ENCODE assay signal across 8 cellular contexts in the genomic region with DNA sequence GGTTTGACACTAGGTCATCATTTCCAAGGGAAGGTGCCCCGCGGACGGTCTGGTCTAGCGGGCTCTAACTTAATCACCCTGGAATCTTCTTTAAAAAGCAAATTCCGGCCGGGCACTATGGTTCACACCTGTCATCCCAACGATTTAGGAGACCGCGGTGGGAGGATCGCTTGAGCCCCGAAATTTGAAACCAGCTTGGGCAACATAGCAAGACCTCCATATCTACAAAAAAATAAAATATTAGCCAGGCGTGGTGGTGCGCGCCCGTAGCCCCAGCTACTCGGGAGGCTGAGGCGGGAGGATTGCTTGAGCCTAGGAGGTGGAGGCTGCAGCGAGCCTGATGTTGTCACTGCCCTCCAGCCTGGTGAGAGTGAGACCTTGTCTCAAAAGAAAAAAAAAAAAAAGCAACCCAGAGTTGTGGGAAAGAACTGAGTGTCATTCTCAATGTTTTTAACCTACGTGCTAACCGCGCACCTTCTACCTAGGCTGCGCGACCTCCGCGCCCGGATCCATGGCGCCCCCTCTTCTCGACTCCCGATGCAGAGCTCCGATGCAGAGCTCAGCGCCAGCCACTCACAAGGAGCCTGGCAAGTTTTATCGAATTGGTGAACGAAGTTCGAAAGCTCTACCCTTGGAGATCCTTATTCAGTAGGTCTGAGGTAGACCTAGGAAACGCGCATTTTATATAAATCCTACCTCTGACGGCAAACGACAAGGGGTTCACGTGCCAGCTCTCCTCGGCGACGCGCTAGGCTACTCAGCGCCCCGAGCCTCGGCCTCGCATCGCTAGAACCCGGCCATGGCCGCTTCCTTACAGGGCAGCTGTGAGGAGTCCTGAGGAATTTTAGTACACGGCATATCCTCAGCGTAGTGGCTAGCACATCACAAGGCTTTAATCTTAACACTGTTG. TPM values are rescaled to one million over a fixed set of nuclear protein-coding genes. Genes with fewer than 3 reads are reported as not detected.
DNase-seq lines count a peak whose midpoint lies in the region; ATAC-seq and TF ChIP-seq lines count a peak whose summit lies in the region.

No MANE protein-coding gene starts in this region.

- H3K4me1 ChIP-seq in upper lobe of left lung, result peaks cover 9 to 14% (median 10%) of the 10 kb centered on the region in 4 donors

- 34 to 57% methylated on average over 34 to 52 of the region's 52 CpGs for WGBS in upper lobe of left lung, 2 donors

- H3K9me3 Mint-ChIP-seq in activated T-cell treated with anti-CD3 and anti-CD28 coated beads, Interleukin-2, amount 50 U/mL, for 24 hours, result no peaks in the 10 kb centered on the region
- H3K9me3 Mint-ChIP-seq in mesothelial cell of epicardium, result peaks cover 9% of the 10 kb centered on the region

- H3K36me3 Mint-ChIP-seq in activated T-cell treated with anti-CD3 and anti-CD28 coated beads, Interleukin-2, amount 50 U/mL, for 24 hours (ENCODE audit: low read depth), result peaks cover 10% of the 10 kb centered on the region
- peaks cover 9% of the 10 kb centered on the region for H3K36me3 Mint-ChIP-seq in mesothelial cell of epicardium

- peaks cover 0 to 1% (median 0%) of the 10 kb centered on the region in 4 donors for H3K9me3 ChIP-seq in upper lobe of left lung

- H3K4me3 Mint-ChIP-seq in activated T-cell treated with anti-CD3 and anti-CD28 coated beads, Interleukin-2, amount 50 U/mL, for 24 hours, result peak overlapping the region; percentile 83
- peak overlapping the region; percentile 86 for H3K4me3 Mint-ChIP-seq in mesothelial cell of epicardium

- DNase-seq in activated T-cell treated with anti-CD3 and anti-CD28 coated beads, Interleukin-2, amount 50 U/mL, for 24 hours, result no peak
- no peak for DNase-seq in activated T-cell treated with anti-CD3 and anti-CD28 coated beads, Interleukin-2, amount 50 U/mL, for 48 hours
- DNase-seq in RWPE1 (ENCODE audit: low spot score) (peak; percentile 6), dorsolateral prefrontal cortex (peak in 7 of 10 donors; percentile 15 to 51 (median 34)), mesothelial cell of epicardium (ENCODE audit: low spot score in 2 of 2, unreplicated experiment in 2 of 2) (no peak), upper lobe of left lung (peak in 1 of 2 donors; percentile 82), cerebellar nuclear complex (lab: John Stamatoyannopoulos, UW) (no peak)

- peaks cover 30% of the 10 kb centered on the region for H3K4me1 Mint-ChIP-seq in activated T-cell treated with anti-CD3 and anti-CD28 coated beads, Interleukin-2, amount 50 U/mL, for 24 hours (ENCODE audit: low read depth)
- H3K4me1 Mint-ChIP-seq in mesothelial cell of epicardium, result peaks cover 11% of the 10 kb centered on the region

- ATAC-seq in HG02852 (IDR thresholded peaks at IDR 0.05; ENCODE audit: unreplicated experiment) (peak; percentile 35), upper lobe of left lung (ENCODE audit: low FRiP score in 2 of 2) (peak; percentile 67 to 73)

- H3K4me3 ChIP-seq in dorsolateral prefrontal cortex (peak overlapping the region; percentile 59 to 94 (median 86)), upper lobe of left lung (peak overlapping the region; percentile 48 to 95 (median 86))

- TF ChIP-seq CTCF in RWPE1 (conservative IDR thresholded peaks at IDR 0.05; ENCODE audit: low read depth) (no peak), dorsolateral prefrontal cortex (IDR thresholded peaks at IDR 0.05 in 54 of 56, conservative IDR thresholded peaks at IDR 0.05 in 2 of 56; ENCODE audit: low read depth in 1 of 56, partially characterized antibody in 56 of 56) (no peak), mesothelial cell of epicardium (IDR thresholded peaks at IDR 0.05; ENCODE audit: unreplicated experiment) (no peak), upper lobe of left lung (IDR thresholded peaks at IDR 0.05) (no peak)

- H3K27me3 ChIP-seq in dorsolateral prefrontal cortex (no peaks in the 10 kb centered on the region), upper lobe of left lung (no peaks in the 10 kb centered on the region)

- POLR2A ChIA-PET in RWPE1 (lab: Yijun Ruan, JAX; ENCODE audit: low non-redundant PET), result no interaction called here

- intact Hi-C loops in dorsolateral prefrontal cortex (cut with DNase I), result loop anchor here (2.0 to 10.0 kb wide), 7 partner anchors 141 to 629 kb away; a partner anchor contains a TSS

- peak overlapping the region; percentile 79 for H3K27ac ChIP-seq in RWPE1
- peak overlapping the region in 51 of 59 donors; percentile 15 to 88 (median 68) for H3K27ac ChIP-seq in dorsolateral prefrontal cortex
- H3K27ac ChIP-seq in upper lobe of left lung, result peak overlapping the region; percentile 42 to 76 (median 69)

- H3K36me3 ChIP-seq in upper lobe of left lung, result peaks cover 0 to 7% (median 2%) of the 10 kb centered on the region in 4 donors

- peak overlapping the region; percentile 68 for H3K27ac Mint-ChIP-seq in activated T-cell treated with anti-CD3 and anti-CD28 coated beads, Interleukin-2, amount 50 U/mL, for 24 hours
- peak overlapping the region; percentile 94 for H3K27ac Mint-ChIP-seq in mesothelial cell of epicardium

- TF ChIP-seq EP300 in upper lobe of left lung (IDR thresholded peaks at IDR 0.05), result no peak

- peaks cover 2% of the 10 kb centered on the region for H3K27me3 Mint-ChIP-seq in activated T-cell treated with anti-CD3 and anti-CD28 coated beads, Interleukin-2, amount 50 U/mL, for 24 hours
- H3K27me3 Mint-ChIP-seq in mesothelial cell of epicardium (ENCODE audit: low read depth), result no peaks in the 10 kb centered on the region

- no peak for TF ChIP-seq POLR2A in upper lobe of left lung (IDR thresholded peaks at IDR 0.05)

- CTCF ChIA-PET in RWPE1 (lab: Yijun Ruan, JAX), result interaction anchor here (0.6 to 2.3 kb wide), 9 partner anchors 12 to 314 kb away, joined by 3 to 9 read pairs (median 3); no protein-coding TSS in a partner anchor

RNA-seq across cellular contexts. Expression of a gene that starts 0.9 kb away (rescaled TPM):
- total RNA-seq in dorsolateral prefrontal cortex (10 to 100 TPM; 12.6 to 27.0 (median 18.1) TPM), mesothelial cell of epicardium (57.2 to 60.2 TPM (median 59.8 TPM) in 3 replicates), upper lobe of left lung (10 to 100 TPM in 5 of 6 donors, 1 to 10 TPM in 1; 7.3 to 37.0 (median 29.4) TPM)

Comparison
In these comparisons a context has a peak if more than half of its experiments do, and no peak if none do; other contexts are left out.
1. DNase-seq: peak in RWPE1 (single experiment) and dorsolateral prefrontal cortex (7 of 10); none in activated T-cell treated with anti-CD3 and anti-CD28 coated beads, Interleukin-2, amount 50 U/mL, for 24 hours (single experiment), activated T-cell treated with anti-CD3 and anti-CD28 coated beads, Interleukin-2, amount 50 U/mL, for 48 hours (0 of 2), mesothelial cell of epicardium (0 of 2) and cerebellar nuclear complex (0 of 2).
2. Peak in every context shown above with its lines, with median percentiles within 50 percentile points of each other: H3K27ac ChIP-seq.